ENCODE assay signal across 8 cellular contexts in the genomic region with DNA sequence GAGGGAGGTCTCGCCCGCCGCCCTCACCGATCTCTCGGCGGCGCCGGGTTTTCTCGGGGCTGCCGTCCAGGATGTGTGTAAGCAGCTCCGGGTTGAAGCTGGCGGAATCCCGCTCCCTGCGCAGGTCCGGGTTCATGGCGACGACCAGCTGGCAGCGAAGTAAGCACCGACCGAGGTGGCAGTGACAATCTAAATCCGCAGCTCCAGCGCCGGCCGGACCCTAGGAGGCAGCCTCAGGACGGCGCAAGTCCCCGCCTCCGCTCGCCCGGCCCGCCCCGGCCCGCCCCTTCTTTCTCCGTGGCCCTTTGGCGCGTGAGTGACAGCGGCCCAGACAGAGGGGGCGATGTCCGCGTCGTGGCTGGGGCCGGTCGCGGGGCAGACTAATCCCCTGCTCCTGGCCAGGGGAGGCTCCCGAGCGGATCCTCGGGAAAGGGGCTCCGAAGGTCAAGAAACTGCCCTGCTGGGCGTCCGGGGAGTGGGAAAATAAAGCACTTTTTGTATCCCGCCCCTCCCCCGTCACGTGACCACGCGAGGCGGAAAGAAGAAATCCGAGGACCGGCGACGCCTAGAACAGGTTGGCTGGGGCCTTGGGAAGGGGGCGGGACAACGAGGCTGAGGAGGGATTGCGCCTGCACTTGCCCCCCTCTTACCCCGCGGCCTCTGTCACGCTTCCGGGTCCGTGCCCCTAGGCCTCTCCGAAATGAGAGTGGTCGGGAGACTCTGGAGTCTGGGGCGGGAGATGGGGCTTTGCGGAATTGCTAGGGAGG. TPM values are rescaled to one million over a fixed set of nuclear protein-coding genes. Genes with fewer than 3 reads are reported as not detected.
A peak's percentile ranks its signal among the peaks of the same experiment; 100 is the strongest.
DNase-seq lines count a peak whose midpoint lies in the region; ATAC-seq and TF ChIP-seq lines count a peak whose summit lies in the region.

A gene (minus strand): TSS at position 229 of the 767 bp plus-strand sequence. CDS start 93 bp downstream, at position 136.
A gene with protein sequence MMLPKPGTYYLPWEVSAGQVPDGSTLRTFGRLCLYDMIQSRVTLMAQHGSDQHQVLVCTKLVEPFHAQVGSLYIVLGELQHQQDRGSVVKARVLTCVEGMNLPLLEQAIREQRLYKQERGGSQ (plus strand): TSS at position 303 of the 767 bp plus-strand sequence. CDS start 6,953 bp downstream, outside the sequence.

- in situ Hi-C loops in GM13976 (cut with MboI; ENCODE audit: low sequenced_read_pairs, unreplicated experiment) = no loop called here

- H3K9me3 ChIP-seq in T-helper 17 cell (ENCODE audit: control insufficient read depth, low read length, poor library complexity, severe bottlenecking) (no peaks in the 10 kb centered on the region), left ventricle myocardium inferior (replicated peaks) (no peaks in the 10 kb centered on the region), prostate gland (no peaks in the 10 kb centered on the region)

- no peaks in the 10 kb centered on the region for H3K27me3 Mint-ChIP-seq in T-helper 17 cell

- H3K36me3 ChIP-seq in left ventricle myocardium inferior (peaks cover 11% of the 10 kb centered on the region), prostate gland (no peaks in the 10 kb centered on the region), urinary bladder (ENCODE audit: insufficient read depth) (no peaks in the 10 kb centered on the region)

- TF ChIP-seq CTCF in GM13976 (IDR thresholded peaks at IDR 0.05; ENCODE audit: borderline replicate concordance, control extremely low read depth, extremely low read depth, insufficient read depth, missing control alignments) (peak; percentile 30), left ventricle myocardium inferior (IDR thresholded peaks at IDR 0.05; ENCODE audit: borderline replicate concordance) (peak; percentile 53), prostate gland (IDR thresholded peaks at IDR 0.05) (peak; percentile 40 to 71 (median 50))

- peak within 1 kb of the TSS; percentile 100 for H3K27ac ChIP-seq in left ventricle myocardium inferior (replicated peaks)
- peak within 1 kb of the TSS; percentile 99 for H3K27ac ChIP-seq in prostate gland
- peak within 1 kb of the TSS; percentile 98 for H3K27ac ChIP-seq in urinary bladder (ENCODE audit: low read depth)

- H3K4me1 Mint-ChIP-seq in T-helper 17 cell = peaks cover 20% of the 10 kb centered on the region

- peak; percentile 85 for ATAC-seq in HG02884 (IDR thresholded peaks at IDR 0.05; ENCODE audit: unreplicated experiment)
- ATAC-seq in T-helper 17 cell = peak; percentile 94

- intact Hi-C loops in left ventricle myocardium inferior (cut with micrococcal nuclease) = no loop called here
- intact Hi-C loops in prostate gland (cut with DNase I) = no loop called here

- peak within 1 kb of the TSS; percentile 100 for H3K27ac Mint-ChIP-seq in T-helper 17 cell

- TF ChIP-seq POLR2A in prostate gland (IDR thresholded peaks at IDR 0.05) = peak; percentile 92

- H3K4me1 ChIP-seq in left ventricle myocardium inferior (peaks cover 81% of the 10 kb centered on the region), prostate gland (replicated peaks) (no peaks in the 10 kb centered on the region), urinary bladder (ENCODE audit: insufficient read depth) (no peaks in the 10 kb centered on the region)

- H3K36me3 Mint-ChIP-seq in T-helper 17 cell (ENCODE audit: low read depth) = peaks cover 3% of the 10 kb centered on the region

- DNase-seq in GM13976 (ENCODE audit: low spot score) (peak; percentile 95), NCI-H1694 treated with DMSO at 0.1 percent for 48 hours (lab: John Stamatoyannopoulos, UW) (peak; percentile 95), T-helper 17 cell (peak; percentile 85 to 90 (median 89)), amygdala (lab: John Stamatoyannopoulos, UW) (peak; percentile 62 to 99 (median 96)), left ventricle myocardium inferior (peak; percentile 98), prostate gland (ENCODE audit: low spot score) (peak; percentile 97)

- peak within 1 kb of the TSS; percentile 97 for H3K4me3 Mint-ChIP-seq in T-helper 17 cell

- under 1% methylated on average over 70 of the region's 72 CpGs for WGBS in prostate gland
- WGBS in urinary bladder = under 1% methylated on average over 72 of the region's 72 CpGs

- H3K4me3 ChIP-seq in left ventricle myocardium inferior (peak within 1 kb of the TSS; percentile 91), prostate gland (peak within 1 kb of the TSS; percentile 78 to 87), urinary bladder (ENCODE audit: low read depth, low read length) (peak within 1 kb of the TSS; percentile 75)

- H3K27me3 ChIP-seq in left ventricle myocardium inferior (ENCODE audit: low read depth) = no peaks in the 10 kb centered on the region
- no peaks in the 10 kb centered on the region for H3K27me3 ChIP-seq in prostate gland (replicated peaks; ENCODE audit: insufficient read depth)

RNA-seq across cellular contexts. Expression of the first gene that starts in this region (rescaled TPM):
- 10 to 100 TPM; 18.5 to 21.0 TPM for total RNA-seq in T-helper 17 cell
- 76.4 TPM for total RNA-seq in left ventricle myocardium inferior
- total RNA-seq in prostate gland = 10 to 100 TPM; 75.5 to 79.0 TPM
- 76.0 TPM for total RNA-seq in urinary bladder
- polyA plus RNA-seq in urinary bladder = 15.1 TPM

RNA-seq across cellular contexts. Expression of the second gene that starts in this region (rescaled TPM):
- total RNA-seq in T-helper 17 cell = 10 to 100 TPM; 10.3 to 13.4 TPM
- 5.3 TPM for total RNA-seq in left ventricle myocardium inferior
- 10 to 100 TPM; 20.9 to 25.1 TPM for total RNA-seq in prostate gland
- 13.9 TPM for total RNA-seq in urinary bladder
- 16.2 TPM for polyA plus RNA-seq in urinary bladder

Comparison
In these comparisons a context has a peak if more than half of its experiments do, and no peak if none do; other contexts are left out.
1. Peak in every context shown above with its lines: DNase-seq, ATAC-seq, H3K4me3 ChIP-seq and H3K27ac ChIP-seq.